ENCODE assay signal across 15 cellular contexts in the genomic region with DNA sequence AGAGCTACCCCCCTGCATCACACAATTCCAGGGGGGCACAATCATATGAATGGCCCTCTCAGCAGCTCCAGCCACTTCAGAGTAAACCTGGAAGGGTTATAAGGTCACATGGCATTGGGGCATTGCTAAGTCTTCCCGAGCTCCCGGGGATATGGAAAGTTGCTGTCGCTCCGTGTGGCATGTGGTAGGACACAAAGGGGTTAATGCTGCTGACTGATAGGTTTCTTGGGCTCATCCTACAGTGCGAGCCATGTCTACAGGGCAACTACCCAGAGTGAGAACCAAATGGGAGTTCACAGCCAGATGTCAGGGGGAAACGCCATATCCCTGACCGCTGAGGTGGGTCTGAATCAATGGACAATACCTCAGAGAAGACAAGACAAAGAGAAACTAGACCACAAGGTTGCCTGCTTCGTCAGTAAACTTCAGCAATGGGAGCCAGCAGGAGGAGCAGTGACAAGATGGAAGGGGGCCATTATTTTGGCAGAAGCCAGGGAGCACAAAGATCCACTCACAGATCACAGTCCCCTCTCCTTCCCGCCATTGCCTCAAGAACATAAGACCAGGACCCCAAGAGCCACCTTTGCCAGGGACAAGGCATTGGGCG. TPM values are rescaled to one million over a fixed set of nuclear protein-coding genes. Genes with fewer than 3 reads are reported as not detected.
DNase-seq lines count a peak whose midpoint lies in the region; ATAC-seq and TF ChIP-seq lines count a peak whose summit lies in the region.
"Had no signal": no experiment of that assay in that cellular context is flagged by ENCODE, and none has a peak within 500 bp of the region (broad histone marks: within the 10 kb centered on the region; RNA-seq: fewer than 3 reads in every experiment).

No MANE protein-coding gene starts in this region.

- no peak overlapping the region for H3K9ac ChIP-seq in fibroblast of lung (ENCODE audit: insufficient read depth, low read length)

- no peaks in the 10 kb centered on the region for H4K20me1 ChIP-seq in fibroblast of lung (ENCODE audit: control insufficient read depth, extremely low read depth, insufficient read depth, low read length)

- DNase-seq in AG09319 (ENCODE audit: extremely low read depth, low read depth) (no peak), GM20000 (ENCODE audit: low spot score) (peak; percentile 8), fibroblast of lung (ENCODE audit: low read depth in 2 of 2) (peak in 1 of 2 donors; percentile 7), GF-D8 (lab: John Stamatoyannopoulos, UW) (no peak)
- no peak for DNase-seq in stimulated activated CD4-positive, alpha-beta T cell treated with anti-CD3 and anti-CD28 coated beads, Interleukin-4, amount 100 ng/mL, for 4 hours
- DNase-seq: amniotic stem cell; effector CD4-positive, alpha-beta T cell; naive B cell; NCI-H1694 treated with DMSO at 0.1 percent for 48 hours; NCI-H82; substantia nigra; WERI-Rb-1 had no signal

- no peaks in the 10 kb centered on the region for H3K36me3 ChIP-seq in fibroblast of lung (ENCODE audit: control insufficient read depth, insufficient read depth, low read length)
- H3K36me3 ChIP-seq: WERI-Rb-1 had no signal

- no peaks in the 10 kb centered on the region for H3K9me3 ChIP-seq in fibroblast of lung (ENCODE audit: control insufficient read depth, insufficient read depth, low read depth, low read length)

- H3K4me2 ChIP-seq in fibroblast of lung (ENCODE audit: extremely low read depth, insufficient read depth, low read length): no peak overlapping the region

- peak overlapping the region; percentile 36 for H2AFZ ChIP-seq in fibroblast of lung (ENCODE audit: low read length)

- no peaks in the 10 kb centered on the region for H3K4me1 ChIP-seq in fibroblast of lung (ENCODE audit: control insufficient read depth, extremely low read depth, insufficient read depth, low read length)

- no peaks in the 10 kb centered on the region for H3K79me2 ChIP-seq in fibroblast of lung (ENCODE audit: control insufficient read depth, insufficient read depth, low read length)

- TF ChIP-seq CTCF in AG09319 (IDR thresholded peaks at IDR 0.05; ENCODE audit: low read depth, low read length) (peak; percentile 17), GM20000 (IDR thresholded peaks at IDR 0.05; ENCODE audit: extremely low read depth, missing control alignments) (no peak), fibroblast of lung (conservative IDR thresholded peaks at IDR 0.05 in 1 of 2, IDR thresholded peaks at IDR 0.05 in 1 of 2; ENCODE audit: low read depth in 1 of 2, low read length in 2 of 2) (peak in 1 of 2 donors; percentile 9)

- H3K4me3 ChIP-seq in fibroblast of lung (replicated peaks in 1 of 4; ENCODE audit: control extremely low read depth in 1 of 4, insufficient read depth in 1 of 4, low read depth in 3 of 4, low read length in 4 of 4): no peak overlapping the region

- no peak overlapping the region for H3K27ac ChIP-seq in fibroblast of lung (ENCODE audit: insufficient read depth, low read length)
- H3K27ac ChIP-seq: WERI-Rb-1 had no signal

- H3K27me3 ChIP-seq in fibroblast of lung (ENCODE audit: control insufficient read depth, insufficient read depth, low read length): no peaks in the 10 kb centered on the region

- ATAC-seq in SK-N-SH treated with all-trans-retinoic acid at 6 μM for 48 hours (peak; percentile 41; the same call in 1 of the 3 replicates), GM18498 (IDR thresholded peaks at IDR 0.05; ENCODE audit: unreplicated experiment) (no peak), HG03045 (IDR thresholded peaks at IDR 0.05; ENCODE audit: unreplicated experiment) (no peak)

TF ChIP-seq in SK-N-SH treated with all-trans-retinoic acid at 6 μM for 48 hours, 23 proteins besides CTCF, POLR2A, EP300 and RAD21:
- TF ChIP-seq ARNTL (CRISPR knock-in tag; IDR thresholded peaks at IDR 0.05; ENCODE audit: borderline replicate concordance, low read depth) (no peak), ZC3H10 (CRISPR knock-in tag; IDR thresholded peaks at IDR 0.05) (no peak)

RNA-seq across cellular contexts. Expression of a gene that starts 52.4 kb away (rescaled TPM):
- total RNA-seq in fibroblast of lung: not detected in 2 replicates
- polyA plus RNA-seq in fibroblast of lung: not detected in 2 replicates
- polyA plus RNA-seq in fibroblast of lung (2012): not detected in 2 replicates
- polyA minus RNA-seq in fibroblast of lung (ENCODE audit: low replicate concordance): not detected in 2 replicates
